Comparison of ENCODE assay signal across 8 cellular contexts in genomic region chr16:28538733-28539596, GRCh38. TPM values are rescaled to one million over a fixed set of nuclear protein-coding genes. Genes with fewer than 3 reads are reported as not detected.
DNase-seq lines count a peak whose midpoint lies in the region; ATAC-seq and TF ChIP-seq lines count a peak whose summit lies in the region.
"Had no signal": no experiment of that assay in that cellular context is flagged by ENCODE, and none has a peak within 500 bp of the region (broad histone marks: within the 10 kb centered on the region; RNA-seq: fewer than 3 reads in every experiment).

NUPR1 (minus strand) TSS chr16:28538974; CDS start chr16:28538907, 67 bp downstream.

- H3K27ac ChIP-seq in liver (ENCODE audit: low read depth in 1 of 2, low read length in 2 of 2), result peak within 1 kb of the TSS; percentile 92 to 98
- peak within 1 kb of the TSS; percentile 47 for H3K27ac ChIP-seq in temporal lobe (ENCODE audit: low read depth, low read length)

- no peak for ATAC-seq in activated CD4-positive, CD25-positive, alpha-beta regulatory T cell treated with anti-CD3 and anti-CD28 coated beads, Interleukin-2, amount 50 U/mL, for 24 hours

- H3K36me3 ChIP-seq in liver (ENCODE audit: control insufficient read depth in 4 of 4, insufficient read depth in 3 of 4, low read depth in 1 of 4, low read length in 3 of 4), result peaks cover 0 to 2% (median 0%) of the 10 kb centered on the region in 4 donors

- peak within 1 kb of the TSS; percentile 62 to 75 (median 68) for H3K4me3 ChIP-seq in liver (ENCODE audit: low read depth in 1 of 3, low read length in 3 of 3)

- H3K27me3 ChIP-seq in liver (ENCODE audit: control insufficient read depth in 4 of 4, insufficient read depth in 4 of 4, low read length in 3 of 4), result no peaks in the 10 kb centered on the region

- peak within 1 kb of the TSS; percentile 89 to 95 for H3K9ac ChIP-seq in liver (ENCODE audit: low read depth in 1 of 2, low read length in 2 of 2)

- no peak for TF ChIP-seq CTCF in liver (IDR thresholded peaks at IDR 0.05; ENCODE audit: low read depth, low read length, missing input control)

- 11% methylated on average over 22 of the region's 22 CpGs for WGBS in liver

- TF ChIP-seq RAD21 in liver (IDR thresholded peaks at IDR 0.05), result peak; percentile 66 to 71

- no peaks in the 10 kb centered on the region for H3K9me3 ChIP-seq in liver (ENCODE audit: control insufficient read depth in 4 of 4, low read length in 3 of 4)

- DNase-seq in LoVo (ENCODE audit: low spot score) (peak; percentile 80), cerebellar nuclear complex (lab: John Stamatoyannopoulos, UW) (peak; percentile 90 to 93), NCI-H1694 (lab: John Stamatoyannopoulos, UW) (no peak)
- DNase-seq in activated T-cell treated with anti-CD3 and anti-CD28 coated beads, Interleukin-2, amount 50 U/mL, for 1 hour, result no peak

- H3K4me1 ChIP-seq in liver (ENCODE audit: control insufficient read depth in 4 of 4, insufficient read depth in 4 of 4, low read length in 3 of 4), result peaks cover 12 to 47% (median 25%) of the 10 kb centered on the region in 4 donors

TF ChIP-seq in liver, 16 proteins besides CTCF, POLR2A, EP300 and RAD21:
- TF ChIP-seq TAF1 (conservative IDR thresholded peaks at IDR 0.05), result peak; percentile 91
- peak; percentile 73 to 94 for TF ChIP-seq JUND (IDR thresholded peaks at IDR 0.05)
- TF ChIP-seq EGR1 (IDR thresholded peaks at IDR 0.05; ENCODE audit: low read depth in 2 of 2), result peak in 1 of 2 donors; percentile 89
- TF ChIP-seq NR2F2 (IDR thresholded peaks at IDR 0.05), result peak; percentile 55
- peak; percentile 94 for TF ChIP-seq MAX (IDR thresholded peaks at IDR 0.05)
- peak; percentile 79 to 90 for TF ChIP-seq HNF4A (conservative IDR thresholded peaks at IDR 0.05)
- TF ChIP-seq HNF4G (IDR thresholded peaks at IDR 0.05), result no peak
- TF ChIP-seq SP1 (IDR thresholded peaks at IDR 0.05), result peak; percentile 94
- TF ChIP-seq RXRA (IDR thresholded peaks at IDR 0.05), result peak; percentile 87 to 94
- TF ChIP-seq GABPA (IDR thresholded peaks at IDR 0.05 in 1 of 2, conservative IDR thresholded peaks at IDR 0.05 in 1 of 2), result peak in 1 of 2 donors; percentile 77
- peak; percentile 91 for TF ChIP-seq FOXA2 (IDR thresholded peaks at IDR 0.05)
- TF ChIP-seq YY1 (IDR thresholded peaks at IDR 0.05), result peak; percentile 91
- TF ChIP-seq REST (IDR thresholded peaks at IDR 0.05), result peak; percentile 95
- peak; percentile 95 for TF ChIP-seq ATF3 (IDR thresholded peaks at IDR 0.05)
- peak; percentile 91 for TF ChIP-seq FOXA1 (IDR thresholded peaks at IDR 0.05)
- TF ChIP-seq ZBTB33 (IDR thresholded peaks at IDR 0.05), result peak; percentile 94

RNA-seq across cellular contexts. Expression of gene NUPR1, which starts in this region (rescaled TPM):
- total RNA-seq in liver (10 to 100 TPM; 10.9 to 16.1 TPM), temporal lobe (0.25 TPM)
- 100 to 1,000 TPM; 109 to 305 TPM for polyA plus RNA-seq in liver
- total RNA-seq: T-helper 1 cell treated with Interleukin-12 subunit alpha and Interleukin-12 subunit beta and Interleukin-4 antibody, amounts not matched to agents 30 ng/mL and 1 ng/mL, for 36 hours had no signal

Comparison
In these comparisons a context has a peak if more than half of its experiments do, and no peak if none do; other contexts are left out.
1. DNase-seq: peak in LoVo (single experiment) and cerebellar nuclear complex (2 of 2); none in activated T-cell treated with anti-CD3 and anti-CD28 coated beads, Interleukin-2, amount 50 U/mL, for 1 hour (single experiment) and NCI-H1694 (single experiment).